Comparison of ENCODE assay signal across 11 cellular contexts in genomic region chr19:10896851-10897526, GRCh38. TPM values are rescaled to one million over a fixed set of nuclear protein-coding genes. Genes with fewer than 3 reads are reported as not detected.
DNase-seq lines count a peak whose midpoint lies in the region; ATAC-seq and TF ChIP-seq lines count a peak whose summit lies in the region.
"Had no signal": no experiment of that assay in that cellular context is flagged by ENCODE, and none has a peak within 500 bp of the region (broad histone marks: within the 10 kb centered on the region; RNA-seq: fewer than 3 reads in every experiment).

No MANE protein-coding gene starts in this region.

- H3F3A ChIP-seq in DOHH2 (ENCODE audit: control insufficient read depth, insufficient read depth), result no peaks in the 10 kb centered on the region

- H3K4me1 ChIP-seq in DOHH2 (ENCODE audit: control insufficient read depth, low read length), result peaks cover 19% of the 10 kb centered on the region
- H3K4me1 ChIP-seq in mucosa of stomach (ENCODE audit: control insufficient read depth, insufficient read depth, low read length), result peaks cover 46% of the 10 kb centered on the region

- peaks cover 87% of the 10 kb centered on the region for H3K79me2 ChIP-seq in DOHH2 (ENCODE audit: control insufficient read depth, low read length)

- TF ChIP-seq CTCF in DOHH2 (IDR thresholded peaks at IDR 0.05; ENCODE audit: low read depth, low read length, poor library complexity, severe bottlenecking), result no peak
- TF ChIP-seq CTCF in VCaP (conservative IDR thresholded peaks at IDR 0.05), result no peak

- H3K4me2 ChIP-seq in DOHH2 (ENCODE audit: low read length), result 0 out of 2 replicates have a peak overlapping the region, but pooled peaks have one; percentile 15
- H3K4me2 ChIP-seq: KMS-11 had no signal

- peak overlapping the region; percentile 39 for H3K9ac ChIP-seq in mucosa of stomach (ENCODE audit: low read length)
- H3K9ac ChIP-seq: GM23248, KMS-11 had no signal

- peaks cover 16% of the 10 kb centered on the region; the same call in 1 of the 2 replicates for H4K20me1 ChIP-seq in DOHH2 (ENCODE audit: control insufficient read depth, insufficient read depth, low read depth, low read length)

- no peak overlapping the region for H3K4me3 Mint-ChIP-seq in immature natural killer cell
- H3K4me3 Mint-ChIP-seq: activated naive CD8-positive, alpha-beta T cell had no signal

- H3K9me3 Mint-ChIP-seq in immature natural killer cell, result no peaks in the 10 kb centered on the region

- H3K27ac ChIP-seq in DOHH2 (ENCODE audit: low read depth, low read length), result no peak overlapping the region
- peak overlapping the region; percentile 69 for H3K27ac ChIP-seq in VCaP
- H3K27ac ChIP-seq: GM23248, KMS-11 had no signal

- H3K4me1 Mint-ChIP-seq in immature natural killer cell, result peaks cover 3 to 8% of the 10 kb centered on the region in 2 donors

- H3K27ac Mint-ChIP-seq in immature natural killer cell, result peak overlapping the region in 1 of 6 donors; percentile 53
- H3K27ac Mint-ChIP-seq: activated naive CD8-positive, alpha-beta T cell had no signal

- no peaks in the 10 kb centered on the region for H3K27me3 ChIP-seq in DOHH2 (ENCODE audit: control insufficient read depth, low read length)
- no peaks in the 10 kb centered on the region for H3K27me3 ChIP-seq in mucosa of stomach (ENCODE audit: control insufficient read depth, insufficient read depth, low read length)

- H3K9me3 ChIP-seq in DOHH2 (ENCODE audit: control insufficient read depth, insufficient read depth, low read length) (no peaks in the 10 kb centered on the region), mucosa of stomach (ENCODE audit: control insufficient read depth, low read length) (no peaks in the 10 kb centered on the region)

- ATAC-seq in left cardiac atrium (no peak), GM21367 (IDR thresholded peaks at IDR 0.05; ENCODE audit: unreplicated experiment) (no peak)

- no peak overlapping the region for H3K4me3 ChIP-seq in DOHH2 (ENCODE audit: low read length)
- no peak overlapping the region for H3K4me3 ChIP-seq in mucosa of stomach (ENCODE audit: low read length)
- H3K4me3 ChIP-seq: GM23248 had no signal

- no peaks in the 10 kb centered on the region for H3K9me2 ChIP-seq in DOHH2 (replicated peaks; ENCODE audit: control insufficient read depth, low read length)

- no peaks in the 10 kb centered on the region for H3K36me3 Mint-ChIP-seq in immature natural killer cell
- H3K36me3 Mint-ChIP-seq: activated naive CD8-positive, alpha-beta T cell had no signal

- DNase-seq in NCI-H146 (lab: John Stamatoyannopoulos, UW) (peak; percentile 67), immature natural killer cell (no peak), left cardiac atrium (no peak), HPDE6-E6E7 (ENCODE audit: extremely low spot score) (no peak)
- DNase-seq: GM23248 had no signal

- H3K27me3 Mint-ChIP-seq in immature natural killer cell (ENCODE audit: low read depth in 3 of 3), result peaks cover 0 to 2% (median 0%) of the 10 kb centered on the region in 3 donors
- H3K27me3 Mint-ChIP-seq: activated naive CD8-positive, alpha-beta T cell had no signal

- intact Hi-C loops in left cardiac atrium (cut with DNase I), result no loop called here

- H3K36me3 ChIP-seq in DOHH2 (ENCODE audit: control insufficient read depth, low read length) (no peaks in the 10 kb centered on the region; the same call in 1 of the 2 replicates), mucosa of stomach (ENCODE audit: control insufficient read depth, insufficient read depth, low read length) (no peaks in the 10 kb centered on the region)

RNA-seq across cellular contexts. Expression of gene CARM1, which starts 25.6 kb away (rescaled TPM):
- under 1 TPM; 0.26 to 0.83 (median 0.29) TPM for polyA plus RNA-seq in immature natural killer cell
- 10 to 100 TPM; 31.9 to 32.4 TPM for total RNA-seq in left cardiac atrium

RNA-seq across cellular contexts. Expression of gene YIPF2, which starts 31.4 kb away (rescaled TPM):
- polyA plus RNA-seq in immature natural killer cell, result 10 to 100 TPM; 14.8 to 24.7 (median 24.1) TPM
- total RNA-seq in left cardiac atrium, result 10 to 100 TPM; 26.5 to 31.8 TPM

RNA-seq across cellular contexts. Expression of gene TIMM29, which starts 31.6 kb away (rescaled TPM):
- polyA plus RNA-seq in immature natural killer cell, result 10 to 100 TPM; 29.6 to 40.8 (median 35.4) TPM
- 10 to 100 TPM; 12.7 to 15.1 TPM for total RNA-seq in left cardiac atrium

RNA-seq across cellular contexts. Expression of gene C19orf38, which starts 48.8 kb away (rescaled TPM):
- polyA plus RNA-seq in immature natural killer cell, result 1 to 10 TPM; 1.2 to 5.6 (median 3.3) TPM
- 1 to 10 TPM; 1.1 to 1.2 TPM for total RNA-seq in left cardiac atrium
